28 cellular contexts compared by ENCODE assay signal in genomic region chr7:24502135-24502488, GRCh38.
"Had no signal": no experiment of that assay in that cellular context is flagged by ENCODE, and none has a peak within 500 bp of the region (broad histone marks: within the 10 kb centered on the region; RNA-seq: fewer than 3 reads in every experiment).

No MANE protein-coding gene starts in this region.

- H3K4me1 ChIP-seq: adrenal gland, body of pancreas, breast epithelium, esophagus muscularis mucosa had no signal

- H3K27me3 ChIP-seq: adrenal gland, body of pancreas, breast epithelium, cardiac muscle cell, esophagus muscularis mucosa had no signal

- H3K27ac ChIP-seq: adrenal gland, body of pancreas, breast epithelium, cardiac muscle cell, coronary artery, esophagus muscularis mucosa had no signal

- ATAC-seq: activated naive CD8-positive, alpha-beta T cell treated with anti-CD3 and anti-CD28 coated beads, Interleukin-2, amount 50 U/mL, for 24 hours; activated T-cell treated with anti-CD3 and anti-CD28 coated beads, Interleukin-2, amount 50 U/mL, for 4 hours; activated T-helper 17 cell treated with anti-CD3 and anti-CD28 coated beads, Interleukin-2, amount 50 U/mL, for 72 hours; body of pancreas; effector memory CD8-positive, alpha-beta T cell; T-helper 17 cell; WTC11 had no signal

- H3K4me3 ChIP-seq: adrenal gland, body of pancreas, breast epithelium, cardiac muscle cell, coronary artery, esophagus muscularis mucosa had no signal

- H3K36me3 ChIP-seq: adrenal gland, breast epithelium, cardiac muscle cell, esophagus muscularis mucosa had no signal

- DNase-seq: activated CD4-positive, alpha-beta memory T cell treated with anti-CD3 and anti-CD28 coated beads, Interleukin-2, amount 10 ng/mL, durations not matched to agents 7 days and 5 days; activated CD4-positive, alpha-beta T cell treated with anti-CD3 and anti-CD28 coated beads for 1 hour; activated CD4-positive, alpha-beta T cell treated with anti-CD3 and anti-CD28 coated beads for 4 hours; activated CD4-positive, alpha-beta T cell treated with anti-CD3 and anti-CD28 coated beads, Interleukin-2, amount 10 ng/mL, durations not matched to agents 7 days and 5 days; activated CD4-positive, alpha-beta T cell treated with anti-CD3 and anti-CD28 coated beads, Interleukin-2, amount 50 U/mL, for 4 hours; activated effector memory CD4-positive, alpha-beta T cell treated with Interleukin-2 at 50 U/mL for 16 hours; activated naive CD4-positive, alpha-beta T cell treated with anti-CD3 and anti-CD28 coated beads for 36 hours; activated naive CD8-positive, alpha-beta T cell treated with anti-CD3 and anti-CD28 coated beads for 36 hours; activated naive CD8-positive, alpha-beta T cell treated with anti-CD3 and anti-CD28 coated beads, Interleukin-2, amount 50 U/mL, for 24 hours; activated T-cell treated with anti-CD3 and anti-CD28 coated beads, Interleukin-2, amount 50 U/mL, for 4 hours; adrenal gland; amygdala; aorta; body of pancreas; central memory CD4-positive, alpha-beta T cell; cerebellar nuclear complex; effector CD4-positive, alpha-beta T cell; effector memory CD8-positive, alpha-beta T cell; erythroblast; head of caudate nucleus; T-helper 1 cell; T-helper 17 cell had no signal

- H3K9me3 ChIP-seq: adrenal gland, body of pancreas, breast epithelium, esophagus muscularis mucosa had no signal
